1 cellular context compared by ENCODE assay signal in genomic region chr2:166343467-166343866, GRCh38.
TF ChIP-seq lines count a peak whose summit lies in the region.

No MANE protein-coding gene starts in this region.

TF ChIP-seq in WTC11, 78 proteins besides CTCF, POLR2A, EP300 and RAD21 (continued from another document):
- TF ChIP-seq RORB (CRISPR knock-in tag; IDR thresholded peaks at IDR 0.05) (no peak), STAT6 (CRISPR knock-in tag; conservative IDR thresholded peaks at IDR 0.05; ENCODE audit: low read depth) (no peak), SMAD4 (CRISPR knock-in tag; IDR thresholded peaks at IDR 0.05) (no peak), ZNF263 (CRISPR knock-in tag; IDR thresholded peaks at IDR 0.05; ENCODE audit: low read depth) (no peak), ZNF219 (CRISPR knock-in tag; IDR thresholded peaks at IDR 0.05; ENCODE audit: borderline replicate concordance) (no peak), ZNF121 (CRISPR knock-in tag; IDR thresholded peaks at IDR 0.05) (no peak), E2F1 (CRISPR knock-in tag; IDR thresholded peaks at IDR 0.05) (no peak), MXD4 (CRISPR knock-in tag; IDR thresholded peaks at IDR 0.05; ENCODE audit: borderline replicate concordance) (no peak), JUN (CRISPR knock-in tag; IDR thresholded peaks at IDR 0.05) (no peak), SOX15 (CRISPR knock-in tag; IDR thresholded peaks at IDR 0.05) (no peak)
- TF ChIP-seq, protein P1, sequence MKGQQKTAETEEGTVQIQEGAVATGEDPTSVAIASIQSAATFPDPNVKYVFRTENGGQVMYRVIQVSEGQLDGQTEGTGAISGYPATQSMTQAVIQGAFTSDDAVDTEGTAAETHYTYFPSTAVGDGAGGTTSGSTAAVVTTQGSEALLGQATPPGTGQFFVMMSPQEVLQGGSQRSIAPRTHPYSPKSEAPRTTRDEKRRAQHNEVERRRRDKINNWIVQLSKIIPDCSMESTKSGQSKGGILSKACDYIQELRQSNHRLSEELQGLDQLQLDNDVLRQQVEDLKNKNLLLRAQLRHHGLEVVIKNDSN (CRISPR knock-in tag; IDR thresholded peaks at IDR 0.05): no peak
- TF ChIP-seq, protein P2, sequence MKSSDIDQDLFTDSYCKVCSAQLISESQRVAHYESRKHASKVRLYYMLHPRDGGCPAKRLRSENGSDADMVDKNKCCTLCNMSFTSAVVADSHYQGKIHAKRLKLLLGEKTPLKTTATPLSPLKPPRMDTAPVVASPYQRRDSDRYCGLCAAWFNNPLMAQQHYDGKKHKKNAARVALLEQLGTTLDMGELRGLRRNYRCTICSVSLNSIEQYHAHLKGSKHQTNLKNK (CRISPR knock-in tag; IDR thresholded peaks at IDR 0.05): no peak
- TF ChIP-seq, protein P3, sequence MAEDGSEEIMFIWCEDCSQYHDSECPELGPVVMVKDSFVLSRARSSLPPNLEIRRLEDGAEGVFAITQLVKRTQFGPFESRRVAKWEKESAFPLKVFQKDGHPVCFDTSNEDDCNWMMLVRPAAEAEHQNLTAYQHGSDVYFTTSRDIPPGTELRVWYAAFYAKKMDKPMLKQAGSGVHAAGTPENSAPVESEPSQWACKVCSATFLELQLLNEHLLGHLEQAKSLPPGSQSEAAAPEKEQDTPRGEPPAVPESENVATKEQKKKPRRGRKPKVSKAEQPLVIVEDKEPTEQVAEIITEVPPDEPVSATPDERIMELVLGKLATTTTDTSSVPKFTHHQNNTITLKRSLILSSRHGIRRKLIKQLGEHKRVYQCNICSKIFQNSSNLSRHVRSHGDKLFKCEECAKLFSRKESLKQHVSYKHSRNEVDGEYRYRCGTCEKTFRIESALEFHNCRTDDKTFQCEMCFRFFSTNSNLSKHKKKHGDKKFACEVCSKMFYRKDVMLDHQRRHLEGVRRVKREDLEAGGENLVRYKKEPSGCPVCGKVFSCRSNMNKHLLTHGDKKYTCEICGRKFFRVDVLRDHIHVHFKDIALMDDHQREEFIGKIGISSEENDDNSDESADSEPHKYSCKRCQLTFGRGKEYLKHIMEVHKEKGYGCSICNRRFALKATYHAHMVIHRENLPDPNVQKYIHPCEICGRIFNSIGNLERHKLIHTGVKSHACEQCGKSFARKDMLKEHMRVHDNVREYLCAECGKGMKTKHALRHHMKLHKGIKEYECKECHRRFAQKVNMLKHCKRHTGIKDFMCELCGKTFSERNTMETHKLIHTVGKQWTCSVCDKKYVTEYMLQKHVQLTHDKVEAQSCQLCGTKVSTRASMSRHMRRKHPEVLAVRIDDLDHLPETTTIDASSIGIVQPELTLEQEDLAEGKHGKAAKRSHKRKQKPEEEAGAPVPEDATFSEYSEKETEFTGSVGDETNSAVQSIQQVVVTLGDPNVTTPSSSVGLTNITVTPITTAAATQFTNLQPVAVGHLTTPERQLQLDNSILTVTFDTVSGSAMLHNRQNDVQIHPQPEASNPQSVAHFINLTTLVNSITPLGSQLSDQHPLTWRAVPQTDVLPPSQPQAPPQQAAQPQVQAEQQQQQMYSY (CRISPR knock-in tag; IDR thresholded peaks at IDR 0.05): no peak
TF ChIP-seq in WTC11: peak in this region for 0.
